In genomic region chr1:51331206-51332100, GRCh38 we compare ENCODE assay signal across 8 cellular contexts. TPM values are rescaled to one million over a fixed set of nuclear protein-coding genes. Genes with fewer than 3 reads are reported as not detected.
A peak's percentile ranks its signal among the peaks of the same experiment; 100 is the strongest.
DNase-seq lines count a peak whose midpoint lies in the region; ATAC-seq and TF ChIP-seq lines count a peak whose summit lies in the region.

No MANE protein-coding gene starts in this region.

- H3K27me3 Mint-ChIP-seq in endothelial cell (ENCODE audit: unreplicated experiment): peaks cover 4% of the 10 kb centered on the region

- in situ Hi-C loops in ACHN (cut with HindIII; ENCODE audit: low pct_ligation_motif_present, low pct_unique_long_range_greater_than_20kb, low sequenced_read_pairs): no loop called here
- in situ Hi-C loops in G401 (cut with HindIII; ENCODE audit: low sequenced_read_pairs): no loop called here

- peak; percentile 62 for DNase-seq in ACHN
- DNase-seq in G401 (ENCODE audit: low spot score): peak; percentile 10
- DNase-seq in SHP77 treated with DMSO at 0.1 percent for 48 hours (lab: John Stamatoyannopoulos, UW): peak; percentile 54
- DNase-seq in endothelial cell (ENCODE audit: low spot score): no peak
- DNase-seq in mucosa of gallbladder (ENCODE audit: low spot score): peak; percentile 69
- no peak for DNase-seq in NCI-H128 (lab: John Stamatoyannopoulos, UW; ENCODE audit: unreplicated experiment)

- H3K27ac Mint-ChIP-seq in endothelial cell (ENCODE audit: unreplicated experiment): peak overlapping the region; percentile 59

- H3K9me3 Mint-ChIP-seq in endothelial cell (ENCODE audit: unreplicated experiment): no peaks in the 10 kb centered on the region

- no peak for TF ChIP-seq CTCF in endothelial cell (IDR thresholded peaks at IDR 0.05; ENCODE audit: unreplicated experiment)

- peaks cover 4% of the 10 kb centered on the region for H3K36me3 Mint-ChIP-seq in endothelial cell (ENCODE audit: low read depth, unreplicated experiment)

- ATAC-seq in HG03460 (IDR thresholded peaks at IDR 0.05; ENCODE audit: unreplicated experiment): peak; percentile 63
- no peak for ATAC-seq in GM18909 (IDR thresholded peaks at IDR 0.05; ENCODE audit: poor library complexity, unreplicated experiment)

- H3K4me3 Mint-ChIP-seq in endothelial cell (ENCODE audit: unreplicated experiment): peak overlapping the region; percentile 91

- H3K4me1 Mint-ChIP-seq in endothelial cell (ENCODE audit: unreplicated experiment): peaks cover 9% of the 10 kb centered on the region

RNA-seq across cellular contexts. Expression of gene TTC39A, which starts 1.1 kb away (rescaled TPM):
- total RNA-seq in G401 (2014; rRNA removed; shearing (Covaris generic)): 20.3 and 37.4 TPM in 2 replicates
- total RNA-seq in endothelial cell (ENCODE audit: unreplicated experiment) (0.95 TPM), mucosa of gallbladder (62.3 TPM)

Comparison
In these comparisons a context has a peak if more than half of its experiments do, and no peak if none do; other contexts are left out.
1. DNase-seq: peak in ACHN (single experiment), G401 (single experiment), SHP77 treated with DMSO at 0.1 percent for 48 hours (single experiment) and mucosa of gallbladder (single experiment); none in endothelial cell (single experiment) and NCI-H128 (single experiment).
2. RNA of gene TTC39A, which starts 1.1 kb away (total RNA-seq): 62.3 TPM in mucosa of gallbladder (single experiment) and 20.3 to 37.4 TPM in G401; 0.95 TPM in endothelial cell (single experiment); every median in the first group is over 10 times any median in the second.